Comparison of ENCODE assay signal across 22 cellular contexts in the genomic region with DNA sequence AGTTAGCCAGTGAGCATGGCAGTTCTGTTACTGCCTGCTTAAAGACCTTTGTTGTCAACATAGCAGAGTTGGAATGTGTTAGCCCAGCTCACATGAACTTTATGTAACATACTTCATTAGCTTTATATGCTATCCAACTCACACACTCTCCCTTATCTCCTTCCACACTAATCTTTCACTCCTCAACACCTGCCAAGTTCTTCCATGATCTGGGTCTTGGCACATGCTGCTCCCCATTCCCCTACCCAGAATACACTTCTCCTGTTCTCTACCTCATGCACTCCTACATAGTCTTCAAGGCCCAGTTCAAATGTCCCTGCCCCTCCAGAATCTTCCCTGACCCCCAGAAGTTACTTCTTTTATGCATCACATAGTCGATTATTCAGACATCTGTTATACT.
"Had no signal": no experiment of that assay in that cellular context is flagged by ENCODE, and none has a peak within 500 bp of the region (broad histone marks: within the 10 kb centered on the region; RNA-seq: fewer than 3 reads in every experiment).

No MANE protein-coding gene starts in this region.

- H3K27me3 ChIP-seq: heart right ventricle, left lung, neutrophil, testis, upper lobe of left lung had no signal

- H3K27ac Mint-ChIP-seq: activated CD4-positive, alpha-beta T cell treated with anti-CD3 and anti-CD28 coated beads for 36 hours; activated CD8-positive, alpha-beta memory T cell treated with anti-CD3 and anti-CD28 coated beads, Interleukin-2, amount 10 ng/mL, durations not matched to agents 7 days and 5 days; activated naive CD8-positive, alpha-beta T cell treated with anti-CD3 and anti-CD28 coated beads, Interleukin-2, amount 10 ng/mL, durations not matched to agents 7 days and 5 days; brain; T-helper 2 cell treated with Interferon-gamma antibody and Interleukin-4, amounts not matched to agents 5 μg/mL and 100 μg/mL, for 36 hours; WTC11 had no signal

- H3K9me3 ChIP-seq: heart right ventricle, left lung, neutrophil, testis, upper lobe of left lung had no signal

- H3K36me3 ChIP-seq: heart right ventricle, left lung, neutrophil, upper lobe of left lung had no signal

- ATAC-seq: activated CD4-positive, alpha-beta T cell treated with anti-CD3 and anti-CD28 coated beads for 36 hours; activated CD8-positive, alpha-beta memory T cell treated with anti-CD3 and anti-CD28 coated beads, Interleukin-2, amount 10 ng/mL, durations not matched to agents 7 days and 5 days; esophagus mucosa; left lung; naive thymus-derived CD8-positive, alpha-beta T cell; WTC11 had no signal

- H3K27me3 Mint-ChIP-seq: activated CD4-positive, alpha-beta T cell treated with anti-CD3 and anti-CD28 coated beads for 36 hours; activated CD8-positive, alpha-beta memory T cell treated with anti-CD3 and anti-CD28 coated beads, Interleukin-2, amount 10 ng/mL, durations not matched to agents 7 days and 5 days; naive thymus-derived CD8-positive, alpha-beta T cell had no signal

- H3K4me3 ChIP-seq: heart right ventricle, left lung, testis, upper lobe of left lung had no signal

- H3K36me3 Mint-ChIP-seq: activated CD8-positive, alpha-beta memory T cell treated with anti-CD3 and anti-CD28 coated beads, Interleukin-2, amount 10 ng/mL, durations not matched to agents 7 days and 5 days; activated naive CD8-positive, alpha-beta T cell treated with anti-CD3 and anti-CD28 coated beads, Interleukin-2, amount 10 ng/mL, durations not matched to agents 7 days and 5 days; brain; naive thymus-derived CD8-positive, alpha-beta T cell; WTC11 had no signal

- H3K4me3 Mint-ChIP-seq: activated CD4-positive, alpha-beta T cell treated with anti-CD3 and anti-CD28 coated beads for 36 hours; activated CD8-positive, alpha-beta memory T cell treated with anti-CD3 and anti-CD28 coated beads, Interleukin-2, amount 10 ng/mL, durations not matched to agents 7 days and 5 days; activated naive CD8-positive, alpha-beta T cell treated with anti-CD3 and anti-CD28 coated beads, Interleukin-2, amount 10 ng/mL, durations not matched to agents 7 days and 5 days; brain; T-helper 2 cell treated with Interferon-gamma antibody and Interleukin-4, amounts not matched to agents 5 μg/mL and 100 μg/mL, for 36 hours; WTC11 had no signal

- H3K9me3 Mint-ChIP-seq: activated naive CD8-positive, alpha-beta T cell treated with anti-CD3 and anti-CD28 coated beads, Interleukin-2, amount 10 ng/mL, durations not matched to agents 7 days and 5 days; brain; naive thymus-derived CD8-positive, alpha-beta T cell; T-helper 2 cell treated with Interferon-gamma antibody and Interleukin-4, amounts not matched to agents 5 μg/mL and 100 μg/mL, for 36 hours had no signal

- H3K27ac ChIP-seq: heart right ventricle, left lung, neutrophil, testis, upper lobe of left lung had no signal

- DNase-seq: activated CD4-positive, alpha-beta T cell treated with anti-CD3 and anti-CD28 coated beads for 36 hours; activated CD4-positive, alpha-beta T cell treated with anti-CD3 and anti-CD28 coated beads, Interleukin-2, amount 50 U/mL, for 48 hours; activated CD8-positive, alpha-beta memory T cell treated with anti-CD3 and anti-CD28 coated beads, Interleukin-2, amount 10 ng/mL, durations not matched to agents 7 days and 5 days; activated naive CD4-positive, alpha-beta T cell; activated naive CD8-positive, alpha-beta T cell treated with anti-CD3 and anti-CD28 coated beads, Interleukin-2, amount 10 ng/mL, durations not matched to agents 7 days and 5 days; cortex of kidney; effector CD4-positive, alpha-beta T cell; heart right ventricle; left lung; mesenchymal stem cell; naive thymus-derived CD8-positive, alpha-beta T cell; stimulated activated CD4-positive, alpha-beta T cell treated with anti-CD3 and anti-CD28 coated beads, Interleukin-12 subunit alpha, Interleukin-12 subunit beta, amount 100 ng/mL, for 4 hours; stimulated activated CD4-positive, alpha-beta T cell treated with anti-CD3 and anti-CD28 coated beads, Interleukin-1b, Interleukin-23, amount 100 ng/mL, for 48 hours; stimulated activated CD8-positive, alpha-beta memory T cell treated with anti-CD3 and anti-CD28 coated beads, Interleukin-4, amount 100 ng/mL, for 48 hours; stimulated activated naive CD4-positive, alpha-beta T cell; testis; upper lobe of left lung had no signal
